In the genomic region with DNA sequence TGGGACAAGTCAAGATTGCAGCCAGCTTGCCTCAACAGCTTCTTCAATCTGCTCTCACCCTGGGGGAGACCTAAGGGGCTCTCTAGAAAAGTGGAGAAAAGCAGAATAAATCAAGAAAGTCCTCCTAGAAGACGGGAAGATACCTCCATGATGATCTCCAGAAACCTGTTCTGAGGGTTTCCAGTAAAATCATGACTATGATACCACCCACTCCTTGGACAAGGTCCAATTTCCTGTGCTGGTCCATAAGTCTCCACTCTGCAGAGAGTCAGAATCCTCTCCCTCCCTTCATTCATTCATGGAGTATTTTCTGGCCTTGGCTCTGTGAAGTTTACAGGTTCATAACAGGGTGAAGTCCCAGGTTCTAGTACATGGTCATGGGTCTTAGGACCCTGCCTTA, we compare ENCODE assay signal across 16 cellular contexts.
DNase-seq lines count a peak whose midpoint lies in the region; ATAC-seq and TF ChIP-seq lines count a peak whose summit lies in the region.
"Had no signal": no experiment of that assay in that cellular context is flagged by ENCODE, and none has a peak within 500 bp of the region (broad histone marks: within the 10 kb centered on the region; RNA-seq: fewer than 3 reads in every experiment).

No MANE protein-coding gene starts in this region.

- in situ Hi-C loops in mammary epithelial cell (cut with MboI; ENCODE audit: low sequenced_read_pairs in 2 of 2) = no loop called here

- H3K4me3 ChIP-seq in mammary epithelial cell (replicated peaks in 1 of 3; ENCODE audit: insufficient read depth in 1 of 3, low read depth in 2 of 3, low read length in 3 of 3) = no peak overlapping the region
- no peak overlapping the region for H3K4me3 ChIP-seq in choroid plexus epithelial cell (ENCODE audit: low read depth, low read length)
- H3K4me3 ChIP-seq in hepatocyte = no peak overlapping the region
- no peak overlapping the region for H3K4me3 ChIP-seq in right cardiac atrium (ENCODE audit: low read length)

- ATAC-seq in right cardiac atrium (no peak), HG02571 (IDR thresholded peaks at IDR 0.05; ENCODE audit: unreplicated experiment) (no peak)
- ATAC-seq: CD8-positive, alpha-beta T cell; HCT116 had no signal

- POLR2A ChIA-PET in MCF 10A (lab: Yijun Ruan, JAX) = no interaction called here

- CTCF ChIA-PET in MCF 10A (lab: Yijun Ruan, JAX) = interaction anchor here (0.6 to 2.2 kb wide), 3 partner anchors 10 to 276 kb away, joined by 4 to 13 read pairs (median 4); no protein-coding TSS in a partner anchor
- CTCF ChIA-PET in mammary epithelial cell (lab: Charles Lee; ENCODE audit: low non-redundant PET) = no interaction called here

- no peaks in the 10 kb centered on the region for H3K27me3 ChIP-seq in mammary epithelial cell (ENCODE audit: insufficient read depth, low read length)
- H3K27me3 ChIP-seq in hepatocyte = no peaks in the 10 kb centered on the region
- no peaks in the 10 kb centered on the region for H3K27me3 ChIP-seq in right cardiac atrium (ENCODE audit: control insufficient read depth, insufficient read depth)

- H3K27ac ChIP-seq in mammary epithelial cell (ENCODE audit: insufficient read depth, low read depth, low read length) (no peak overlapping the region), hepatocyte (peak overlapping the region; percentile 54), right cardiac atrium (ENCODE audit: low read length) (no peak overlapping the region)
- H3K27ac ChIP-seq: 22Rv1, HL-60 had no signal

- WGBS in mammary epithelial cell (ENCODE audit: low coverage, missing lambda C conversion rate) = 60% methylated on average over 1 of the region's 1 CpG
- 75% methylated on average over 1 of the region's 1 CpG for WGBS in hepatocyte (ENCODE audit: low lambda C conversion rate, missing lambda C conversion rate)
- 83% methylated on average over 1 of the region's 1 CpG for WGBS in right cardiac atrium

- no peaks in the 10 kb centered on the region for H4K20me1 ChIP-seq in mammary epithelial cell (ENCODE audit: insufficient read depth, low read length)
- no peaks in the 10 kb centered on the region for H4K20me1 ChIP-seq in hepatocyte (ENCODE audit: insufficient read depth, poor library complexity, severe bottlenecking)

- H3K4me2 ChIP-seq in mammary epithelial cell (ENCODE audit: insufficient read depth, low read depth, low read length) = no peak overlapping the region
- H3K4me2 ChIP-seq in hepatocyte = peak overlapping the region; percentile 8

- dilution Hi-C loops in mammary epithelial cell (cut with HindIII; ENCODE audit: low sequenced_read_pairs) = no loop called here

- H3K9me3 ChIP-seq in mammary epithelial cell (replicated peaks; ENCODE audit: insufficient read depth, low read length) = no peaks in the 10 kb centered on the region
- H3K9me3 ChIP-seq in hepatocyte (ENCODE audit: low read depth) = no peaks in the 10 kb centered on the region
- H3K9me3 ChIP-seq in right cardiac atrium (ENCODE audit: control insufficient read depth, low read length) = no peaks in the 10 kb centered on the region

- BruUV-seq in MCF 10A (replicated peaks; lab: Mats Ljungman, UMichigan) (no TSS peak), mammary epithelial cell (replicated peaks; lab: Mats Ljungman, UMichigan) (no TSS peak)

- peaks cover 7% of the 10 kb centered on the region for H3K9me3 Mint-ChIP-seq in MCF 10A (ENCODE audit: unreplicated experiment)
- H3K9me3 Mint-ChIP-seq: CD8-positive, alpha-beta T cell had no signal

- no peak overlapping the region for H3K9ac ChIP-seq in mammary epithelial cell (ENCODE audit: insufficient read depth, low read length)

- TF ChIP-seq CTCF in MCF 10A (IDR thresholded peaks at IDR 0.05; ENCODE audit: unreplicated experiment) = no peak
- TF ChIP-seq CTCF in mammary epithelial cell (conservative IDR thresholded peaks at IDR 0.05 in 1 of 2, IDR thresholded peaks at IDR 0.05 in 1 of 2; ENCODE audit: extremely low read depth in 1 of 2, insufficient read depth in 1 of 2, low read depth in 1 of 2, low read length in 2 of 2) = no peak
- TF ChIP-seq CTCF in choroid plexus epithelial cell (conservative IDR thresholded peaks at IDR 0.05; ENCODE audit: low read depth, low read length) = no peak
- no peak for TF ChIP-seq CTCF in hepatocyte (IDR thresholded peaks at IDR 0.05; ENCODE audit: poor library complexity)

- H3K27ac Mint-ChIP-seq in MCF 10A (ENCODE audit: low read depth, unreplicated experiment) = no peak overlapping the region
- H3K27ac Mint-ChIP-seq: CD14-positive monocyte; CD8-positive, alpha-beta T cell had no signal

- H2AFZ ChIP-seq in mammary epithelial cell (ENCODE audit: low read depth, low read length) (no peak overlapping the region), hepatocyte (no peak overlapping the region)

- DNase-seq in MCF 10A (ENCODE audit: unreplicated experiment) = peak; percentile 30
- DNase-seq in mammary epithelial cell = no peak
- peak; percentile 24 for DNase-seq in choroid plexus epithelial cell (ENCODE audit: low read depth)
- no peak for DNase-seq in hepatocyte (ENCODE audit: low spot score)
- no peak for DNase-seq in right cardiac atrium
- DNase-seq in iPS-NIHi7 (ENCODE audit: extremely low spot score) = no peak
- no peak for DNase-seq in stimulated activated naive CD4-positive, alpha-beta T cell (lab: John Stamatoyannopoulos, UW)
- DNase-seq: CD8-positive, alpha-beta T cell; COR-L47; DND-41; GDM1 had no signal

- H3K4me3 Mint-ChIP-seq in MCF 10A (ENCODE audit: unreplicated experiment) = no peak overlapping the region
- H3K4me3 Mint-ChIP-seq: CD14-positive monocyte; CD8-positive, alpha-beta T cell had no signal

- H3K27me3 Mint-ChIP-seq in MCF 10A (ENCODE audit: insufficient read depth, unreplicated experiment) = no peaks in the 10 kb centered on the region

- no peaks in the 10 kb centered on the region for H3K4me1 ChIP-seq in mammary epithelial cell (ENCODE audit: insufficient read depth, low read length)
- peaks cover 15% of the 10 kb centered on the region for H3K4me1 ChIP-seq in hepatocyte (ENCODE audit: insufficient read depth)
- no peaks in the 10 kb centered on the region for H3K4me1 ChIP-seq in right cardiac atrium (ENCODE audit: control insufficient read depth, insufficient read depth, low read length)

- H3K36me3 Mint-ChIP-seq in MCF 10A (ENCODE audit: insufficient read depth, unreplicated experiment) = peaks cover 6% of the 10 kb centered on the region
- H3K36me3 Mint-ChIP-seq: CD8-positive, alpha-beta T cell had no signal

- intact Hi-C loops in MCF 10A (cut with micrococcal nuclease) (no loop called here), mammary epithelial cell (cut with micrococcal nuclease) (no loop called here), right cardiac atrium (cut with DNase I) (no loop called here)

- H3K36me3 ChIP-seq in mammary epithelial cell (ENCODE audit: insufficient read depth, low read length) (no peaks in the 10 kb centered on the region), hepatocyte (replicated peaks; ENCODE audit: insufficient read depth, low read depth) (no peaks in the 10 kb centered on the region)

- no peaks in the 10 kb centered on the region for H3K9me2 ChIP-seq in hepatocyte (replicated peaks; ENCODE audit: insufficient read depth)

- no peaks in the 10 kb centered on the region for H3K79me2 ChIP-seq in mammary epithelial cell (ENCODE audit: insufficient read depth, low read length)
- no peaks in the 10 kb centered on the region for H3K79me2 ChIP-seq in hepatocyte

- H3K4me1 Mint-ChIP-seq in MCF 10A (ENCODE audit: insufficient read depth, unreplicated experiment) = peaks cover 10% of the 10 kb centered on the region
- H3K4me1 Mint-ChIP-seq: CD14-positive monocyte had no signal

Comparison
In these comparisons a context has a peak if more than half of its experiments do, and no peak if none do; other contexts are left out.
1. DNase-seq: peak in MCF 10A (single experiment) and choroid plexus epithelial cell (single experiment); none in mammary epithelial cell (single experiment), hepatocyte (single experiment), right cardiac atrium (0 of 3), iPS-NIHi7 (single experiment) and stimulated activated naive CD4-positive, alpha-beta T cell (0 of 6).